26 cellular contexts compared by ENCODE assay signal in the genomic region with DNA sequence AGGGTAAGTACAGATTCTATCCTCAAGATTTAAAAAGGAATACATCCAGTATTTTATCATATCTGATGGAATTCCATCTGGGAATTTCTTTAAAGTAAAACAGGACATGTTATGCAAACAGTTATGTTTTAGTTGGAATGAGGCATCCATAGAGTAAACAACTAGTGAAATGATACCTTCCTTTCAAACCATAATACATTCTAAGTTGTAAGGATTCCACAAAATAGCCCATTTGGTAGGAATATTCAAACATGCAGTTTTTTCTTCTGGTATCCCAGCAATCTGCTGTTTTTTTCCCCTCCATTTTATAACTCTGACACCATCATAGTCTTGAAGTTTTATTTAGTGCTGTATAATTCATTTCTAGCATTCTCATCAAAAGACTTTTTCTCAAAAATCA.
"Had no signal": no experiment of that assay in that cellular context is flagged by ENCODE, and none has a peak within 500 bp of the region (broad histone marks: within the 10 kb centered on the region; RNA-seq: fewer than 3 reads in every experiment).

No MANE protein-coding gene starts in this region.

- ATAC-seq: activated T-cell treated with anti-CD3 and anti-CD28 coated beads, Interleukin-2, amount 50 U/mL, for 4 hours had no signal

- DNase-seq: activated CD4-positive, alpha-beta memory T cell treated with anti-CD3 and anti-CD28 coated beads for 36 hours; activated CD4-positive, alpha-beta T cell treated with anti-CD3 and anti-CD28 coated beads, Interleukin-2, amount 10 ng/mL, durations not matched to agents 7 days and 5 days; activated CD4-positive, CD25-positive, alpha-beta regulatory T cell; activated CD8-positive, alpha-beta memory T cell treated with anti-CD3 and anti-CD28 coated beads for 24 hours; activated effector memory CD4-positive, alpha-beta T cell treated with anti-CD3 and anti-CD28 coated beads, Interleukin-2, amount 50 U/mL, for 16 hours; activated naive CD4-positive, alpha-beta T cell treated with anti-CD3 and anti-CD28 coated beads for 36 hours; activated T-cell treated with anti-CD3 and anti-CD28 coated beads, Interleukin-2, amount 50 U/mL, for 4 hours; brain microvascular endothelial cell; Kasumi-1; KBM-7; MV-4-11; NCI-H1092 treated with DMSO at 0.1 percent for 48 hours; NCI-H1417 treated with DMSO at 0.1 percent for 48 hours; NCI-H1694; NCI-H2029; NCI-H345; NCI-H510A; NCI-H526 treated with DMSO at 0.1 percent for 48 hours; NK-92 treated with Interleukin-12 subunit alpha and Interleukin-12 subunit beta, amount 100 ng/mL, for 24 hours; OCI-M1; Peyer's patch; Right ventricle myocardium superior; SJCRH30; SK-N-SH; T-helper 1 cell had no signal

- H3K4me3 Mint-ChIP-seq: activated CD4-positive, alpha-beta memory T cell treated with anti-CD3 and anti-CD28 coated beads for 36 hours; activated CD4-positive, alpha-beta T cell treated with anti-CD3 and anti-CD28 coated beads, Interleukin-2, amount 10 ng/mL, durations not matched to agents 7 days and 5 days; activated naive CD4-positive, alpha-beta T cell treated with anti-CD3 and anti-CD28 coated beads for 36 hours; activated naive CD8-positive, alpha-beta T cell; activated T-cell treated with anti-CD3 and anti-CD28 coated beads, Interleukin-2, amount 50 U/mL, for 4 hours had no signal

- H3K4me1 Mint-ChIP-seq: activated CD4-positive, alpha-beta T cell treated with anti-CD3 and anti-CD28 coated beads, Interleukin-2, amount 10 ng/mL, durations not matched to agents 7 days and 5 days had no signal

- H3K27ac Mint-ChIP-seq: activated CD4-positive, alpha-beta memory T cell treated with anti-CD3 and anti-CD28 coated beads for 36 hours; activated CD4-positive, alpha-beta T cell treated with anti-CD3 and anti-CD28 coated beads, Interleukin-2, amount 10 ng/mL, durations not matched to agents 7 days and 5 days; activated naive CD4-positive, alpha-beta T cell treated with anti-CD3 and anti-CD28 coated beads for 36 hours; activated naive CD8-positive, alpha-beta T cell had no signal

- H3K9me3 Mint-ChIP-seq: activated CD4-positive, alpha-beta memory T cell treated with anti-CD3 and anti-CD28 coated beads for 36 hours; activated CD4-positive, alpha-beta T cell treated with anti-CD3 and anti-CD28 coated beads, Interleukin-2, amount 10 ng/mL, durations not matched to agents 7 days and 5 days; activated naive CD4-positive, alpha-beta T cell treated with anti-CD3 and anti-CD28 coated beads for 36 hours; activated T-cell treated with anti-CD3 and anti-CD28 coated beads, Interleukin-2, amount 50 U/mL, for 4 hours had no signal

- H3K27me3 Mint-ChIP-seq: activated CD4-positive, alpha-beta memory T cell treated with anti-CD3 and anti-CD28 coated beads for 36 hours; activated CD4-positive, alpha-beta T cell treated with anti-CD3 and anti-CD28 coated beads, Interleukin-2, amount 10 ng/mL, durations not matched to agents 7 days and 5 days had no signal

- H3K36me3 Mint-ChIP-seq: activated CD4-positive, alpha-beta memory T cell treated with anti-CD3 and anti-CD28 coated beads for 36 hours; activated naive CD8-positive, alpha-beta T cell had no signal
